ENCODE assay signal across 31 cellular contexts in the genomic region with DNA sequence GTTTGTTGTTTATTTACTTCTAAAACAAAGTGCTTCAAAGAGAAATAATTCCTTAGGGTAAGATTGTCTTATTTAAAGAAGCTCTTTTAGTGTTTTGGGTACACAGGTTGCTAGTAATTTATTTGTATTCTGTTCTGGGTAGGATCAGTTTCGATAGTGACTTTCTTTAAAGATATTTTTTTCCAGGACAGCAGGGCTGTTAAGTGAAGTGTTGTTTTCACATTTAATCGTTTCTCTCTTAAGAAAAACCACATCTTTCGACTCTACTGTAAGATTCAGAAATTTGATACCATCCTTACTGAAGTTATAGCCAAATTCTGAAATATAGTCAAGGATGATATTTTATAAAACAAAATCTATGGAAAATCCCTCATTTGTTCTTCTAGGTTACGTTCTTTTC.
"Had no signal": no experiment of that assay in that cellular context is flagged by ENCODE, and none has a peak within 500 bp of the region (broad histone marks: within the 10 kb centered on the region; RNA-seq: fewer than 3 reads in every experiment).

No MANE protein-coding gene starts in this region.

- H3K27ac ChIP-seq: brain microvascular endothelial cell, WERI-Rb-1 had no signal

- H3K27ac Mint-ChIP-seq: activated B cell treated with CpG ODN at 0.5 μM for 24 hours; activated naive CD8-positive, alpha-beta T cell; activated T-cell treated with anti-CD3 and anti-CD28 coated beads, Interleukin-2, amount 50 U/mL, for 24 hours; activated T-cell treated with anti-CD3 and anti-CD28 coated beads, Interleukin-2, amount 50 U/mL, for 72 hours; activated T-helper 17 cell treated with anti-CD3 and anti-CD28 coated beads, Interleukin-2, amount 50 U/mL, for 72 hours; effector memory CD8-positive, alpha-beta T cell; T-helper 17 cell had no signal

- H3K27me3 ChIP-seq: brain microvascular endothelial cell had no signal

- DNase-seq: activated B cell treated with CpG ODN at 0.5 μM for 24 hours; activated CD4-positive, alpha-beta T cell treated with anti-CD3 and anti-CD28 coated beads for 48 hours; activated CD4-positive, alpha-beta T cell treated with anti-CD3 and anti-CD28 coated beads, Interleukin-2, amount 50 U/mL, for 1 hour; activated CD4-positive, alpha-beta T cell treated with anti-CD3 and anti-CD28 coated beads, Interleukin-2, amount 50 U/mL, for 48 hours; activated CD8-positive, alpha-beta memory T cell treated with anti-CD3 and anti-CD28 coated beads, Interleukin-2, amount 50 U/mL, for 48 hours; activated effector memory CD4-positive, alpha-beta T cell treated with Interleukin-2 at 50 U/mL for 16 hours; activated gamma-delta T cell treated with Interleukin-2 at 50 U/mL for 16 hours; activated naive CD4-positive, alpha-beta T cell treated with anti-CD3 and anti-CD28 coated beads, Interleukin-2, amount 50 U/mL, for 16 hours; activated naive CD4-positive, alpha-beta T cell treated with Interleukin-2 at 50 U/mL for 16 hours; activated T-cell treated with anti-CD3 and anti-CD28 coated beads for 4 hours; activated T-cell treated with anti-CD3 and anti-CD28 coated beads, Interleukin-2, amount 50 U/mL, for 24 hours; activated T-cell treated with anti-CD3 and anti-CD28 coated beads, Interleukin-2, amount 50 U/mL, for 72 hours; amniotic stem cell; anterior cingulate cortex; brain microvascular endothelial cell; cortex of kidney; dermis blood vessel endothelial cell; effector CD4-positive, alpha-beta T cell; effector memory CD8-positive, alpha-beta T cell; foreskin fibroblast; head of caudate nucleus; T-helper 1 cell; T-helper 17 cell; T1000; WERI-Rb-1 had no signal

- H3K36me3 ChIP-seq: brain microvascular endothelial cell, WERI-Rb-1 had no signal

- H3K4me3 Mint-ChIP-seq: activated B cell treated with CpG ODN at 0.5 μM for 24 hours; activated naive CD8-positive, alpha-beta T cell; activated T-cell treated with anti-CD3 and anti-CD28 coated beads, Interleukin-2, amount 50 U/mL, for 24 hours; activated T-helper 17 cell treated with anti-CD3 and anti-CD28 coated beads, Interleukin-2, amount 50 U/mL, for 72 hours; central memory CD8-positive, alpha-beta T cell; effector memory CD8-positive, alpha-beta T cell; T-helper 17 cell; T-helper 2 cell treated with Interferon-gamma antibody and Interleukin-4, amounts not matched to agents 5 μg/mL and 100 μg/mL, for 36 hours had no signal

- H3K36me3 Mint-ChIP-seq: activated naive CD8-positive, alpha-beta T cell had no signal

- ATAC-seq: activated CD4-positive, CD25-positive, alpha-beta regulatory T cell treated with anti-CD3 and anti-CD28 coated beads, Interleukin-2, amount 50 U/mL, for 24 hours; activated T-cell treated with anti-CD3 and anti-CD28 coated beads, Interleukin-2, amount 50 U/mL, for 72 hours; activated T-helper 17 cell treated with anti-CD3 and anti-CD28 coated beads, Interleukin-2, amount 50 U/mL, for 72 hours; effector memory CD8-positive, alpha-beta T cell; esophagus mucosa; T-helper 17 cell had no signal

- H3K9me3 Mint-ChIP-seq: activated B cell treated with CpG ODN at 0.5 μM for 24 hours; activated T-cell treated with anti-CD3 and anti-CD28 coated beads, Interleukin-2, amount 50 U/mL, for 24 hours; activated T-cell treated with anti-CD3 and anti-CD28 coated beads, Interleukin-2, amount 50 U/mL, for 72 hours; activated T-helper 17 cell treated with anti-CD3 and anti-CD28 coated beads, Interleukin-2, amount 50 U/mL, for 72 hours; central memory CD8-positive, alpha-beta T cell; effector memory CD8-positive, alpha-beta T cell; T-helper 2 cell treated with Interferon-gamma antibody and Interleukin-4, amounts not matched to agents 5 μg/mL and 100 μg/mL, for 36 hours had no signal

- H3K4me1 Mint-ChIP-seq: activated B cell treated with CpG ODN at 0.5 μM for 24 hours; central memory CD8-positive, alpha-beta T cell had no signal
